Comparison of ENCODE assay signal across 8 cellular contexts in genomic region chr12:94101902-94102660, GRCh38. TPM values are rescaled to one million over a fixed set of nuclear protein-coding genes. Genes with fewer than 3 reads are reported as not detected.
DNase-seq lines count a peak whose midpoint lies in the region; ATAC-seq, FAIRE-seq and TF ChIP-seq lines count a peak whose summit lies in the region.

No MANE protein-coding gene starts in this region.

- H3K9me3 ChIP-seq in Caco-2 (no peaks in the 10 kb centered on the region), HUES6 (ENCODE audit: control insufficient read depth, insufficient read depth, low read depth, low read length) (no peaks in the 10 kb centered on the region), endothelial cell of umbilical vein (replicated peaks; ENCODE audit: control insufficient read depth, insufficient read depth, low read length) (no peaks in the 10 kb centered on the region)

- H3K4me1 ChIP-seq in Caco-2: peaks cover 28% of the 10 kb centered on the region
- H3K4me1 ChIP-seq in HUES6 (ENCODE audit: control insufficient read depth, insufficient read depth, low read length): peaks cover 21% of the 10 kb centered on the region; the same call in 1 of the 2 replicates
- H3K4me1 ChIP-seq in endothelial cell of umbilical vein (ENCODE audit: control insufficient read depth, extremely low read depth, insufficient read depth, low read length): peaks cover 22% of the 10 kb centered on the region

- no peak overlapping the region for H3K27ac ChIP-seq in HUES6 (ENCODE audit: low read depth, low read length)
- no peak overlapping the region for H3K27ac ChIP-seq in endothelial cell of umbilical vein (ENCODE audit: insufficient read depth, low read depth, low read length)

- dilution Hi-C loops in endothelial cell of umbilical vein (cut with MboI; ENCODE audit: extremely low pct_ligation_motif_present, low sequenced_read_pairs): no loop called here

- no peaks in the 10 kb centered on the region for H3K27me3 Mint-ChIP-seq in Caco-2 (ENCODE audit: insufficient read depth, unreplicated experiment)

- no peaks in the 10 kb centered on the region for H3K9me3 Mint-ChIP-seq in Caco-2 (ENCODE audit: unreplicated experiment)

- intact Hi-C loops in Caco-2 (cut with micrococcal nuclease; ENCODE audit: unreplicated experiment): loop anchor here (1.0 to 5.0 kb wide), 7 partner anchors 110 to 599 kb away; no protein-coding TSS in a partner anchor
- intact Hi-C loops in endothelial cell of umbilical vein (cut with micrococcal nuclease): loop anchor here (1.0 to 5.0 kb wide), 13 partner anchors 123 to 1315 kb away; partner anchors contain the start of gene CRADD

- peak overlapping the region; percentile 94 for H2AFZ ChIP-seq in endothelial cell of umbilical vein (ENCODE audit: low read depth, low read length)

- H3K27ac Mint-ChIP-seq in Caco-2 (ENCODE audit: unreplicated experiment): no peak overlapping the region

- H4K20me1 ChIP-seq in endothelial cell of umbilical vein (replicated peaks; ENCODE audit: control insufficient read depth, extremely low read depth, insufficient read depth, low read length): no peaks in the 10 kb centered on the region

- H3K9ac ChIP-seq in HUES6 (ENCODE audit: low read length) (peak overlapping the region; percentile 56), endothelial cell of umbilical vein (replicated peaks; ENCODE audit: extremely low read depth, insufficient read depth, low read length) (peak overlapping the region; percentile 25)

- ATAC-seq in GM21423 (IDR thresholded peaks at IDR 0.05; ENCODE audit: unreplicated experiment): peak; percentile 80

- TF ChIP-seq CTCF in Caco-2 (IDR thresholded peaks at IDR 0.05; ENCODE audit: insufficient read depth in 1 of 2, low read depth in 1 of 2, low read length in 1 of 2, severe bottlenecking in 1 of 2, unreplicated experiment in 1 of 2) (peak; percentile 78 to 81), endothelial cell of umbilical vein (IDR thresholded peaks at IDR 0.05; ENCODE audit: extremely low read depth in 1 of 2, insufficient read depth in 1 of 2, low read depth in 1 of 2, low read length in 2 of 2) (peak; percentile 80 to 86)

- no peaks in the 10 kb centered on the region for H3K36me3 Mint-ChIP-seq in Caco-2 (ENCODE audit: insufficient read depth, unreplicated experiment)

- peak; percentile 92 for FAIRE-seq in endothelial cell of umbilical vein (lab: Jason Lieb, UNC)

- H3K27me3 ChIP-seq in Caco-2 (replicated peaks; ENCODE audit: control insufficient read depth, insufficient read depth, low read length): no peaks in the 10 kb centered on the region
- peaks cover 7% of the 10 kb centered on the region for H3K27me3 ChIP-seq in HUES6 (ENCODE audit: control insufficient read depth, insufficient read depth, low read length)
- H3K27me3 ChIP-seq in endothelial cell of umbilical vein (ENCODE audit: control insufficient read depth in 2 of 2, insufficient read depth in 2 of 2, low read length in 2 of 2): peaks cover 6 to 13% of the 10 kb centered on the region in 2 experiments

- peak overlapping the region; percentile 94 for H3K4me2 ChIP-seq in endothelial cell of umbilical vein (ENCODE audit: insufficient read depth, low read length)

- TF ChIP-seq POLR2A in endothelial cell of umbilical vein (IDR thresholded peaks at IDR 0.05; ENCODE audit: low read depth, low read length): no peak

- BruUV-seq in Caco-2 (replicated peaks; lab: Mats Ljungman, UMichigan): TSS peak; percentile 69
- BruUV-seq in endothelial cell of umbilical vein (replicated peaks; lab: Mats Ljungman, UMichigan): no TSS peak

- POLR2A ChIA-PET in Caco-2 (lab: Charles Lee) (interaction anchor here (1.2 kb wide), 1 partner anchor 533 kb away, joined by 5 read pairs; no protein-coding TSS in a partner anchor), endothelial cell of umbilical vein (lab: Charles Lee) (no interaction called here)

- H3K36me3 ChIP-seq in Caco-2 (ENCODE audit: control insufficient read depth, insufficient read depth, low read length): no peaks in the 10 kb centered on the region
- no peaks in the 10 kb centered on the region for H3K36me3 ChIP-seq in HUES6 (ENCODE audit: control insufficient read depth, insufficient read depth, low read length)
- H3K36me3 ChIP-seq in endothelial cell of umbilical vein (ENCODE audit: control insufficient read depth in 2 of 2, extremely low read depth in 1 of 2, insufficient read depth in 2 of 2, low read length in 2 of 2): no peaks in the 10 kb centered on the region

- peak overlapping the region; percentile 79 for H3K4me3 Mint-ChIP-seq in Caco-2 (ENCODE audit: unreplicated experiment)

- DNase-seq in Caco-2: peak; percentile 82 to 85
- peak; percentile 77 for DNase-seq in NOMO-1 treated with DMSO at 0.1 percent for 48 hours (lab: John Stamatoyannopoulos, UW; ENCODE audit: unreplicated experiment)
- DNase-seq in activated CD8-positive, alpha-beta memory T cell treated with anti-CD3 and anti-CD28 coated beads, Interleukin-2, amount 50 U/mL, for 24 hours (ENCODE audit: extremely low read depth): peak; percentile 63
- peak; percentile 79 for DNase-seq in endothelial cell of umbilical vein (ENCODE audit: low read depth, low spot score)
- DNase-seq in midbrain (lab: John Stamatoyannopoulos, UW): peak; percentile 88
- peak; percentile 57 to 70 for DNase-seq in stimulated activated CD8-positive, alpha-beta memory T cell treated with anti-CD3 and anti-CD28 coated beads, Interleukin-15, amount 100 ng/mL, for 4 hours (ENCODE audit: low read depth in 2 of 2)

- peaks cover 11% of the 10 kb centered on the region for H3K4me1 Mint-ChIP-seq in Caco-2 (ENCODE audit: low read depth, unreplicated experiment)

- no peaks in the 10 kb centered on the region for H3K9me1 ChIP-seq in endothelial cell of umbilical vein (replicated peaks; ENCODE audit: control insufficient read depth, extremely low read depth, insufficient read depth, low read length)

- CTCF ChIA-PET in Caco-2 (lab: Charles Lee) (interaction anchor here (0.6 to 3.5 kb wide), 47 partner anchors 10 to 1005 kb away, joined by 3 to 60 read pairs (median 3); partner anchors contain the start of genes MRPL42 and SOCS2), endothelial cell of umbilical vein (lab: Charles Lee) (interaction anchor here (0.6 to 6.8 kb wide), 128 partner anchors 8 to 1956 kb away, joined by 3 to 487 read pairs (median 5); partner anchors contain the start of genes BTG1, CEP83, CRADD and MRPL42)

- no peaks in the 10 kb centered on the region for H3K79me2 ChIP-seq in endothelial cell of umbilical vein (ENCODE audit: control insufficient read depth, insufficient read depth, low read length)

- peak overlapping the region; percentile 50 for H3K4me3 ChIP-seq in Caco-2 (ENCODE audit: low read depth, low read length)
- peak overlapping the region; percentile 66 for H3K4me3 ChIP-seq in HUES6 (ENCODE audit: low read depth, low read length)
- H3K4me3 ChIP-seq in endothelial cell of umbilical vein (replicated peaks in 1 of 3; ENCODE audit: insufficient read depth in 1 of 3, low read depth in 1 of 3, low read length in 3 of 3): peak overlapping the region; percentile 33 to 58 (median 52)

TF ChIP-seq in endothelial cell of umbilical vein, 7 proteins besides CTCF, POLR2A, EP300 and RAD21:
- TF ChIP-seq EZH2 (IDR thresholded peaks at IDR 0.05; ENCODE audit: borderline replicate concordance, low read depth, low read length, severe bottlenecking) (no peak), POLR2AphosphoS5 (IDR thresholded peaks at IDR 0.05; ENCODE audit: insufficient read depth, low read depth, low read length) (no peak), MAX (IDR thresholded peaks at IDR 0.05; ENCODE audit: insufficient read depth, insufficient read length) (no peak), GATA2 (IDR thresholded peaks at IDR 0.05; ENCODE audit: insufficient read depth, insufficient read length, low read depth, low read length) (no peak), MYC (IDR thresholded peaks at IDR 0.05; ENCODE audit: low read depth, low read length) (no peak), FOS (IDR thresholded peaks at IDR 0.05; ENCODE audit: borderline replicate concordance, insufficient read depth, low read length) (no peak), JUN (IDR thresholded peaks at IDR 0.05; ENCODE audit: borderline replicate concordance, insufficient read depth, insufficient read length, low read depth) (no peak)

RNA-seq across cellular contexts. Expression of gene PLXNC1, which starts 46.3 kb away (rescaled TPM):
- 41.3 and 47.7 TPM in 2 replicates for total RNA-seq in Caco-2 (2022)
- total RNA-seq in endothelial cell of umbilical vein: 0.04 TPM in 1 of 2 replicates, not detected in the other
- 0.02 TPM in 1 of 2 replicates, not detected in the other for polyA plus RNA-seq in endothelial cell of umbilical vein
- 0.03 TPM in 2 replicates for polyA plus RNA-seq in endothelial cell of umbilical vein (2011; cell fraction: cytosol; rRNA removed)
- not detected in 2 replicates for polyA plus RNA-seq in endothelial cell of umbilical vein (2011; cell fraction: nucleus; rRNA removed)
- polyA plus RNA-seq in endothelial cell of umbilical vein (2012): 0.05 and 0.13 TPM in 2 replicates
- polyA minus RNA-seq in endothelial cell of umbilical vein: not detected in 2 replicates
- not detected for polyA minus RNA-seq in endothelial cell of umbilical vein (2011; cell fraction: cytosol; rRNA and poly(A)+ RNA removed)
- polyA minus RNA-seq in endothelial cell of umbilical vein (2011; cell fraction: nucleus; rRNA and poly(A)+ RNA removed): not detected in 2 replicates

Comparison
In these comparisons a context has a peak if more than half of its experiments do, and no peak if none do; other contexts are left out.
1. RNA of gene PLXNC1, which starts 46.3 kb away (total RNA-seq): 41.3 to 47.7 TPM in Caco-2; 0.04 TPM in endothelial cell of umbilical vein; every median in the first group is over 10 times any median in the second.
2. Peak in every context shown above with its lines, with median percentiles within 50 percentile points of each other: DNase-seq and H3K4me3 ChIP-seq.